Comparison of ENCODE assay signal across 22 cellular contexts in the genomic region with DNA sequence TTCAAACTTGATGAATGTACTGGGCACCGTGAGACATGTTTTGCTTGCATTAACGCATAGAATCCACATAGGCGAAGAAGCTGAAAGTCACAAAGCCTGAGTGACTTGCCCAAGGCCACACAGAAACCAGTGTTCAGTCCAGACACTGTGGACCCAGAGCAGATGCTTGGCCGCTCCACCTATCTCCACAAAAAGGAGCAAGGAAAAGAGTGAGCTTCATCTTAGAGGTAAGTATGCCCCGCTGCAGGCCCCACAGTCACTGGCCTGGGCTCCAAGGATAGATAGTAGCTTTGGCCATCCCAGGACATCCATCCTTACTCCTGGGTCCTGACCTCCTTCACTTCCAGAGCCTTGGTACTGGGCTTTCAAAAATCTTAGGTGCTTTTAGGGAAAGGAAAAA.
"Had no signal": no experiment of that assay in that cellular context is flagged by ENCODE, and none has a peak within 500 bp of the region (broad histone marks: within the 10 kb centered on the region; RNA-seq: fewer than 3 reads in every experiment).

No MANE protein-coding gene starts in this region.

- H3K27me3 ChIP-seq: gastroesophageal sphincter, ovary, tibial artery, upper lobe of left lung had no signal

- H3K27me3 Mint-ChIP-seq: effector memory CD8-positive, alpha-beta T cell; naive thymus-derived CD4-positive, alpha-beta T cell had no signal

- H3K9me3 ChIP-seq: esophagus squamous epithelium, gastroesophageal sphincter, ovary, tibial artery, upper lobe of left lung had no signal

- H3K27ac Mint-ChIP-seq: effector memory CD8-positive, alpha-beta T cell; immature natural killer cell; naive thymus-derived CD4-positive, alpha-beta T cell; stimulated activated effector memory CD8-positive, alpha-beta T cell treated with anti-CD3 and anti-CD28 coated beads, Interleukin-12 subunit alpha, Interleukin-12 subunit beta, amount 100 ng/mL, for 72 hours had no signal

- H3K4me2 ChIP-seq: smooth muscle cell had no signal

- H3K4me3 Mint-ChIP-seq: effector memory CD8-positive, alpha-beta T cell; immature natural killer cell; naive thymus-derived CD4-positive, alpha-beta T cell; stimulated activated effector memory CD8-positive, alpha-beta T cell treated with anti-CD3 and anti-CD28 coated beads, Interleukin-12 subunit alpha, Interleukin-12 subunit beta, amount 100 ng/mL, for 72 hours had no signal

- H3K27ac ChIP-seq: esophagus squamous epithelium, gastroesophageal sphincter, ovary, tibial artery, upper lobe of left lung had no signal

- H3K4me1 Mint-ChIP-seq: immature natural killer cell; stimulated activated effector memory CD8-positive, alpha-beta T cell treated with anti-CD3 and anti-CD28 coated beads, Interleukin-12 subunit alpha, Interleukin-12 subunit beta, amount 100 ng/mL, for 72 hours had no signal

- ATAC-seq: effector memory CD8-positive, alpha-beta T cell; gastroesophageal sphincter; left colon; left ventricle myocardium superior; naive thymus-derived CD4-positive, alpha-beta T cell; stimulated activated effector memory CD8-positive, alpha-beta T cell treated with anti-CD3 and anti-CD28 coated beads, Interleukin-12 subunit alpha, Interleukin-12 subunit beta, amount 100 ng/mL, for 72 hours had no signal

- H3K9me3 Mint-ChIP-seq: effector memory CD8-positive, alpha-beta T cell; immature natural killer cell; naive thymus-derived CD4-positive, alpha-beta T cell; stimulated activated effector memory CD8-positive, alpha-beta T cell treated with anti-CD3 and anti-CD28 coated beads, Interleukin-12 subunit alpha, Interleukin-12 subunit beta, amount 100 ng/mL, for 72 hours had no signal

- DNase-seq: effector memory CD8-positive, alpha-beta T cell; esophagus squamous epithelium; foreskin fibroblast; glutamatergic neuron; immature natural killer cell; kidney; left colon; left ventricle myocardium superior; mesenchymal stem cell; naive thymus-derived CD4-positive, alpha-beta T cell; nucleus accumbens; ovary; right cardiac atrium; stimulated activated CD4-positive, alpha-beta T cell treated with anti-CD3 and anti-CD28 coated beads, Interleukin-4, amount 100 ng/mL, for 1 hour; stimulated activated CD8-positive, alpha-beta memory T cell treated with anti-CD3 and anti-CD28 coated beads, Interleukin-4, amount 100 ng/mL, for 48 hours; stimulated activated naive CD8-positive, alpha-beta T cell treated with anti-CD3 and anti-CD28 coated beads, Interleukin-15, Interleukin-2, amounts not matched to agents 100 U/mL and 50 U/mL, for 24 hours had no signal

- H3K36me3 ChIP-seq: esophagus squamous epithelium, gastroesophageal sphincter, ovary, tibial artery, upper lobe of left lung had no signal

- H3K36me3 Mint-ChIP-seq: immature natural killer cell; naive thymus-derived CD4-positive, alpha-beta T cell; stimulated activated effector memory CD8-positive, alpha-beta T cell treated with anti-CD3 and anti-CD28 coated beads, Interleukin-12 subunit alpha, Interleukin-12 subunit beta, amount 100 ng/mL, for 72 hours had no signal

- FAIRE-seq: kidney had no signal

- H3K4me3 ChIP-seq: esophagus squamous epithelium, gastroesophageal sphincter, lung, ovary, smooth muscle cell, tibial artery, upper lobe of left lung had no signal
